Comparison of ENCODE assay signal across 16 cellular contexts in the genomic region with DNA sequence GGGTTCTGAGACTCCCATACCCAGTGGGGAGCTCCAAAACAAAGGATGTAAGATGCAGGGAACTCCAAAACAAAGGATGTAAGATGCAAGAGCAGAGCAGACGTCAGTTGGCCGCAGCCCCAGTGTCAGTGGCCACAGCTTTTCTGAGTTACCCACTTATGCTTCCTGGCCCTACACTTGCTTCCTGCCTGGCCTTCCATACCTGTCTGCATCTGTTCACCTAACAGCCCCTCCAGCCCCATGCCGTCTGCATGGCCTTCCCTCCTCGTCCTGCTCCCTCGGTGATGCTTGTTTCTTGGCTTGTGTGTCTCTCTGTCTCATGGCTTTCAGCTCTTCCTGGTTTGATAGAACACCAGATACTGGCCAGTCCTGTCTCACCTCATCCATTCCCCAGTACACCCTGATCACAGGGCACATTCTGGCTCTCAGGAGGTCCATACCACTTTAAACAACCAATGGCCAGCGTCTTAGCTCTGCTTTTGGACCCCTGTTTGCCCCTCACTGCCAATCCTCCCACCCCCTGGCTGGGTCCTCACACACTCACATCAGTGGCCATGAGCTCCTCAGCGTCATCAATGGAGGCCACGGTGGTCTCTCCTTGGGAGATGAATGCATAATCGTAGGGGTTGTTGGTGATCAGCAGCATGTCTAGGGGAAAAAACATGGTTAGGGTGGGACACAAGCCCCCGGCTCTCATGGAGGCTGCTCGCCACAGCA. TPM values are rescaled to one million over a fixed set of nuclear protein-coding genes. Genes with fewer than 3 reads are reported as not detected.
DNase-seq lines count a peak whose midpoint lies in the region; ATAC-seq and TF ChIP-seq lines count a peak whose summit lies in the region.
"Had no signal": no experiment of that assay in that cellular context is flagged by ENCODE, and none has a peak within 500 bp of the region (broad histone marks: within the 10 kb centered on the region; RNA-seq: fewer than 3 reads in every experiment).

No MANE protein-coding gene starts in this region.

- ATAC-seq in RWPE2 (ENCODE audit: low read depth): no peak
- no peak for ATAC-seq in gastrocnemius medialis
- ATAC-seq in GM21390 (IDR thresholded peaks at IDR 0.05; ENCODE audit: unreplicated experiment): no peak
- ATAC-seq: K562 had no signal

- no peaks in the 10 kb centered on the region for H3K4me1 ChIP-seq in RWPE2 (ENCODE audit: insufficient read depth, poor library complexity, severe bottlenecking)
- peaks cover 11 to 27% of the 10 kb centered on the region in 2 donors for H3K4me1 ChIP-seq in gastrocnemius medialis
- H3K4me1 ChIP-seq in testis: no peaks in the 10 kb centered on the region

- H3K9me3 ChIP-seq in RWPE2 (ENCODE audit: severe bottlenecking) (no peaks in the 10 kb centered on the region), gastrocnemius medialis (no peaks in the 10 kb centered on the region), testis (no peaks in the 10 kb centered on the region)

- no peaks in the 10 kb centered on the region for H3K36me3 Mint-ChIP-seq in chondrocyte (ENCODE audit: low read depth)
- H3K36me3 Mint-ChIP-seq: CD14-positive monocyte had no signal

- H3K4me3 ChIP-seq in RWPE2 (ENCODE audit: severe bottlenecking): no peak overlapping the region
- H3K4me3 ChIP-seq in gastrocnemius medialis: no peak overlapping the region
- no peak overlapping the region for H3K4me3 ChIP-seq in testis
- H3K4me3 ChIP-seq: K562 had no signal

- H3K4me3 Mint-ChIP-seq in chondrocyte (ENCODE audit: unreplicated experiment): no peak overlapping the region
- H3K4me3 Mint-ChIP-seq: CD14-positive monocyte, HFFc6 had no signal

- H3K27ac ChIP-seq in RWPE2 (ENCODE audit: poor library complexity, severe bottlenecking) (no peak overlapping the region), gastrocnemius medialis (peak overlapping the region; percentile 83 to 89 (median 86)), testis (no peak overlapping the region)

- no peak for TF ChIP-seq CTCF in RWPE2 (IDR thresholded peaks at IDR 0.05; ENCODE audit: poor library complexity, severe bottlenecking)
- TF ChIP-seq CTCF in chondrocyte (IDR thresholded peaks at IDR 0.05): no peak
- TF ChIP-seq CTCF in gastrocnemius medialis (IDR thresholded peaks at IDR 0.05 in 4 of 5, conservative IDR thresholded peaks at IDR 0.05 in 1 of 5): no peak
- no peak for TF ChIP-seq CTCF in testis (IDR thresholded peaks at IDR 0.05)

- 92 to 98% methylated on average over 10 to 11 of the region's 11 CpGs for WGBS in testis, 2 donors

- H3K27me3 ChIP-seq in RWPE2 (ENCODE audit: insufficient read depth, poor library complexity, severe bottlenecking) (no peaks in the 10 kb centered on the region), gastrocnemius medialis (no peaks in the 10 kb centered on the region), testis (no peaks in the 10 kb centered on the region)

- H3K9me3 Mint-ChIP-seq in chondrocyte (ENCODE audit: low read depth): no peaks in the 10 kb centered on the region
- H3K9me3 Mint-ChIP-seq: CD14-positive monocyte, HFFc6 had no signal

- H3K36me3 ChIP-seq in RWPE2 (ENCODE audit: low read depth) (no peaks in the 10 kb centered on the region), gastrocnemius medialis (no peaks in the 10 kb centered on the region), testis (ENCODE audit: low read depth, missing control alignments) (no peaks in the 10 kb centered on the region)

- peak; percentile 51 for DNase-seq in RWPE2 (ENCODE audit: low spot score)
- DNase-seq in chondrocyte (ENCODE audit: low spot score): peak; percentile 47
- peak; percentile 69 for DNase-seq in mesenteric fat pad (ENCODE audit: low spot score)
- DNase-seq in gastrocnemius medialis: peak in 1 of 2 donors; percentile 9
- DNase-seq in DMS 273 treated with DMSO at 0.1 percent for 48 hours (lab: John Stamatoyannopoulos, UW): no peak
- no peak for DNase-seq in testis
- no peak for DNase-seq in dermis blood vessel endothelial cell
- DNase-seq: AML-193, NCI-H187 treated with DMSO at 0.1 percent for 48 hours, NCI-H526 treated with DMSO at 0.1 percent for 48 hours had no signal

- no peak for TF ChIP-seq POLR2A in gastrocnemius medialis (IDR thresholded peaks at IDR 0.05)
- no peak for TF ChIP-seq POLR2A in testis (IDR thresholded peaks at IDR 0.05)

- H3K27ac Mint-ChIP-seq in chondrocyte (ENCODE audit: unreplicated experiment): no peak overlapping the region
- H3K27ac Mint-ChIP-seq: CD14-positive monocyte, HFFc6 had no signal

- H3K27me3 Mint-ChIP-seq in chondrocyte (ENCODE audit: low read depth): peaks cover 36% of the 10 kb centered on the region

- in situ Hi-C loops in gastrocnemius medialis (cut with MboI; ENCODE audit: low sequenced_read_pairs in 4 of 4): no loop called here

- no peaks in the 10 kb centered on the region for H3K4me1 Mint-ChIP-seq in chondrocyte (ENCODE audit: low read depth)
- H3K4me1 Mint-ChIP-seq: CD14-positive monocyte had no signal

- intact Hi-C loops in gastrocnemius medialis (cut with DNase I; ENCODE audit: low total_unique reads): no loop called here
- intact Hi-C loops in testis (cut with DNase I; ENCODE audit: low total_unique reads): no loop called here

RNA-seq across cellular contexts. Expression of a gene that starts 5.3 kb away (rescaled TPM):
- total RNA-seq in chondrocyte: not detected in 3 replicates
- total RNA-seq in mesenteric fat pad: not detected
- total RNA-seq in gastrocnemius medialis: 1,000 to 10,000 TPM; 1,360 to 5,274 (median 3,359) TPM
- total RNA-seq in testis: 1 to 10 TPM in 1 of 2 donors, under 1 TPM in 1; 0.87 to 1.3 TPM
- polyA plus RNA-seq in testis (ENCODE audit: insufficient read depth, low read depth, low replicate concordance): 51.3 TPM
- not detected in 2 replicates for total RNA-seq in dermis blood vessel endothelial cell
- total RNA-seq: H4, HFFc6, K562, OCI-LY7 had no signal
- polyA plus RNA-seq: CD14-positive monocyte, K562 had no signal

RNA-seq across cellular contexts. Expression of a gene that starts 22.1 kb away (rescaled TPM):
- not detected in 3 replicates for total RNA-seq in chondrocyte
- not detected for total RNA-seq in mesenteric fat pad
- 1,000 to 10,000 TPM in 1 of 4 donors, 100 to 1,000 TPM in 1, 10 to 100 TPM in 2; 20.4 to 1,496 (median 303) TPM for total RNA-seq in gastrocnemius medialis
- total RNA-seq in testis: under 1 TPM; 0.12 to 0.39 TPM
- polyA plus RNA-seq in testis (ENCODE audit: insufficient read depth, low read depth, low replicate concordance): 0.44 TPM
- total RNA-seq in dermis blood vessel endothelial cell: not detected in 2 replicates
- total RNA-seq: H4, HFFc6, K562, OCI-LY7 had no signal
- polyA plus RNA-seq: CD14-positive monocyte, K562 had no signal

RNA-seq across cellular contexts. Expression of a gene that starts 39.3 kb away (rescaled TPM):
- 23.2 to 25.2 TPM (median 23.5 TPM) in 3 replicates for total RNA-seq in chondrocyte
- total RNA-seq in mesenteric fat pad: 29.7 TPM
- total RNA-seq in gastrocnemius medialis: 10 to 100 TPM; 27.9 to 41.9 (median 36.1) TPM
- total RNA-seq in testis: 10 to 100 TPM; 47.5 to 48.7 TPM
- polyA plus RNA-seq in testis (ENCODE audit: insufficient read depth, low read depth, low replicate concordance): 57.9 TPM
- total RNA-seq in dermis blood vessel endothelial cell: 42.5 and 61.8 TPM in 2 replicates

RNA-seq across cellular contexts. Expression of a gene that starts 53.3 kb away (rescaled TPM):
- total RNA-seq in chondrocyte (not detected in 3 replicates), mesenteric fat pad (not detected), gastrocnemius medialis (1 to 10 TPM in 1 of 4 donors, not detected in 3; 1.7 TPM), testis (under 1 TPM; 0.55 to 0.81 TPM), dermis blood vessel endothelial cell (not detected in 2 replicates)
- polyA plus RNA-seq in testis (ENCODE audit: insufficient read depth, low read depth, low replicate concordance): 0.84 TPM
- total RNA-seq: H4, HFFc6, K562, OCI-LY7 had no signal

RNA-seq across cellular contexts. Expression of a gene that starts 57.6 kb away (rescaled TPM):
- total RNA-seq in chondrocyte (not detected in 3 replicates), mesenteric fat pad (not detected), gastrocnemius medialis (not detected), testis (under 1 TPM; 0.39 to 0.68 TPM), dermis blood vessel endothelial cell (not detected in 2 replicates)
- 0.83 TPM for polyA plus RNA-seq in testis (ENCODE audit: insufficient read depth, low read depth, low replicate concordance)
- total RNA-seq: H4, HFFc6, K562, OCI-LY7 had no signal
- polyA plus RNA-seq: CD14-positive monocyte, K562 had no signal

Comparison
In these comparisons a context has a peak if more than half of its experiments do, and no peak if none do; other contexts are left out.
1. DNase-seq: peak in RWPE2 (single experiment), chondrocyte (single experiment) and mesenteric fat pad (single experiment); none in DMS 273 treated with DMSO at 0.1 percent for 48 hours (single experiment), testis (single experiment) and dermis blood vessel endothelial cell (single experiment).
2. H3K27ac ChIP-seq: peak in gastrocnemius medialis (4 of 4); none in RWPE2 (single experiment) and testis (0 of 2).
3. RNA of a gene that starts 5.3 kb away (total RNA-seq): 1,360 to 5,274 TPM in gastrocnemius medialis; 0.87 to 1.3 TPM in testis, not detected in mesenteric fat pad (single experiment), not detected in chondrocyte and not detected in dermis blood vessel endothelial cell; every median in the first group is over 100 times any median in the second.
4. RNA of a gene that starts 22.1 kb away (total RNA-seq): 20.4 to 1,496 TPM in gastrocnemius medialis; 0.12 to 0.39 TPM in testis, not detected in chondrocyte, not detected in mesenteric fat pad (single experiment) and not detected in dermis blood vessel endothelial cell; every median in the first group is over 10 times any median in the second.